10 cellular contexts compared by ENCODE assay signal in the genomic region with DNA sequence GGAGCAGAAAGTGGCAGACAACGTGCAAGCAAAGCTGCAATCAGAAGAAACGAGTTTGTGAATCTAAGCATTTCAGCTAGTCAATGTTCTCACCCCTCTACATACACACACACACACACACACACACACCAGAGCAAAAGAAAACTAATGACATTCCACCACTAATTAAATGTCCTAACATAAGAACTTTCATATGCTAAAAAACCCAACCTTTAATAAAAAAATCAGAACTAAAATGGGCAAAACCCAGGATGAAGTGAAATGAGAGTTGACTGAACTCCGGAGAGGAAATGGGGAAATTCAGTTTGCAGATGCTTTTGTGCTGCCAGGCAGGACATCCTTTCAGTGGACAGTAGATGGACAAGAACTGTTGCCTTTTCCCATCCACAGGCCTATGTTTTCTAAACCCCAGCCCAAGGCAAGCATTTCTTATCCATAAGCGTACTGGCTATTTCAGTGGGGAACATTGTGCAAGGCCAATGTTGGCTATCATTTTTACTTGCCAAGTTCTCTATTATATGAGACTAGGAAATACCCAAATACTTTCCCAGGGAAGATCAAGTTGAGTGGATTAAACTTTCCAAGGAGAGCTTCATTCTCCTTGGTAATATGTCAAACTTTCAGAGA. TPM values are rescaled to one million over a fixed set of nuclear protein-coding genes. Genes with fewer than 3 reads are reported as not detected.
DNase-seq lines count a peak whose midpoint lies in the region; ATAC-seq, FAIRE-seq and TF ChIP-seq lines count a peak whose summit lies in the region.
"Had no signal": no experiment of that assay in that cellular context is flagged by ENCODE, and none has a peak within 500 bp of the region (broad histone marks: within the 10 kb centered on the region; RNA-seq: fewer than 3 reads in every experiment).

No MANE protein-coding gene starts in this region.

- H3F3A ChIP-seq in SU-DHL-6 (ENCODE audit: insufficient read depth): no peaks in the 10 kb centered on the region

- H4K20me1 ChIP-seq in SU-DHL-6 (ENCODE audit: low read depth, low read length): no peaks in the 10 kb centered on the region

- H3K4me2 ChIP-seq in SU-DHL-6 (ENCODE audit: low read depth, low read length, poor library complexity, severe bottlenecking) (no peak overlapping the region), parathyroid adenoma (ENCODE audit: low read length) (peak overlapping the region; percentile 47)

- FAIRE-seq in HTR-8/SVneo (lab: Jason Lieb, UNC): no peak

- no peaks in the 10 kb centered on the region for H3K27me3 ChIP-seq in SU-DHL-6 (ENCODE audit: low read length)
- no peaks in the 10 kb centered on the region for H3K27me3 ChIP-seq in foreskin keratinocyte
- no peaks in the 10 kb centered on the region for H3K27me3 ChIP-seq in parathyroid adenoma (ENCODE audit: control insufficient read depth, insufficient read depth, low read length)

- DNase-seq in AG10803 (ENCODE audit: low read depth): peak; percentile 84
- DNase-seq in foreskin keratinocyte: peak in 1 of 2 donors; percentile 17
- no peak for DNase-seq in NCI-H146 treated with DMSO at 0.1 percent for 48 hours (lab: John Stamatoyannopoulos, UW; ENCODE audit: unreplicated experiment)
- DNase-seq in AML-193 (lab: John Stamatoyannopoulos, UW): no peak
- no peak for DNase-seq in HTR-8/SVneo (ENCODE audit: insufficient read length, low spot score)
- DNase-seq in NCI-H1105 (lab: John Stamatoyannopoulos, UW): no peak
- DNase-seq: activated naive CD4-positive, alpha-beta T cell treated with anti-CD3 and anti-CD28 coated beads, Interleukin-2, amount 50 U/mL, for 16 hours had no signal

- H3K79me2 ChIP-seq in SU-DHL-6 (ENCODE audit: insufficient read depth, low read length): no peaks in the 10 kb centered on the region
- H3K79me2 ChIP-seq in parathyroid adenoma: peaks cover 6% of the 10 kb centered on the region

- ATAC-seq in foreskin keratinocyte: no peak

- H3K4me3 ChIP-seq in AG10803 (ENCODE audit: low read length): no peak overlapping the region
- no peak overlapping the region for H3K4me3 ChIP-seq in SU-DHL-6 (ENCODE audit: insufficient read depth, low read length, poor library complexity, severe bottlenecking)
- peak overlapping the region; percentile 38 for H3K4me3 ChIP-seq in parathyroid adenoma (ENCODE audit: low read depth, low read length)

- H3K9me3 ChIP-seq in SU-DHL-6 (ENCODE audit: insufficient read depth, low read length) (no peaks in the 10 kb centered on the region), parathyroid adenoma (ENCODE audit: control insufficient read depth, low read length) (no peaks in the 10 kb centered on the region)

- H3K9me2 ChIP-seq in SU-DHL-6 (replicated peaks; ENCODE audit: insufficient read depth, low read length): no peaks in the 10 kb centered on the region

- no peak overlapping the region for H2AFZ ChIP-seq in SU-DHL-6 (ENCODE audit: low read depth, low read length, severe bottlenecking)
- peak overlapping the region; percentile 38 for H2AFZ ChIP-seq in parathyroid adenoma

- H3K4me1 ChIP-seq in foreskin keratinocyte: peaks cover 24% of the 10 kb centered on the region
- peaks cover 15% of the 10 kb centered on the region for H3K4me1 ChIP-seq in parathyroid adenoma

- H3K27ac ChIP-seq in SU-DHL-6 (ENCODE audit: low read depth, low read length): no peak overlapping the region
- peak overlapping the region; percentile 23 for H3K27ac ChIP-seq in foreskin keratinocyte
- H3K27ac ChIP-seq in parathyroid adenoma: no peak overlapping the region

- H3K36me3 ChIP-seq in SU-DHL-6 (ENCODE audit: low read length): no peaks in the 10 kb centered on the region
- H3K36me3 ChIP-seq in parathyroid adenoma (ENCODE audit: control insufficient read depth, insufficient read depth, low read length): no peaks in the 10 kb centered on the region

- H3K9ac ChIP-seq in SU-DHL-6 (ENCODE audit: low read length): no peak overlapping the region
- no peak overlapping the region for H3K9ac ChIP-seq in parathyroid adenoma

- TF ChIP-seq CTCF in AG10803 (conservative IDR thresholded peaks at IDR 0.05; ENCODE audit: low read length): peak; percentile 13; the same call in 1 of the 2 replicates
- TF ChIP-seq CTCF in SU-DHL-6 (IDR thresholded peaks at IDR 0.05; ENCODE audit: insufficient read depth, low read length, poor library complexity, severe bottlenecking): peak; percentile 4
- TF ChIP-seq CTCF in foreskin keratinocyte (conservative IDR thresholded peaks at IDR 0.05): no peak
- TF ChIP-seq CTCF in parathyroid adenoma (IDR thresholded peaks at IDR 0.05): no peak

RNA-seq across cellular contexts. Expression of gene RIN2, which starts 27.2 kb away (rescaled TPM):
- total RNA-seq in foreskin keratinocyte: 60.1 and 70.2 TPM in 2 replicates
- 23.3 and 23.6 TPM in 2 replicates for polyA plus RNA-seq in foreskin keratinocyte
- polyA plus RNA-seq: IgD-negative memory B cell had no signal

Comparison
In these comparisons a context has a peak if more than half of its experiments do, and no peak if none do; other contexts are left out.
1. CTCF ChIP-seq: peak in AG10803 (single experiment) and SU-DHL-6 (single experiment); none in foreskin keratinocyte (single experiment) and parathyroid adenoma (single experiment).